In genomic region chr6:41278699-41279405, GRCh38 we compare ENCODE assay signal across 8 cellular contexts. TPM values are rescaled to one million over a fixed set of nuclear protein-coding genes. Genes with fewer than 3 reads are reported as not detected.
DNase-seq lines count a peak whose midpoint lies in the region; ATAC-seq lines count a peak whose summit lies in the region.

No MANE protein-coding gene starts in this region.

- no peak overlapping the region for H3K4me3 Mint-ChIP-seq in CD4-positive, alpha-beta memory T cell

- POLR2A ChIA-PET in CD4-positive, alpha-beta memory T cell (lab: Charles Lee; ENCODE audit: partially characterized antibody) = interaction anchor here (0.9 kb wide), 1 partner anchor 20 kb away, joined by 3 read pairs; no protein-coding TSS in a partner anchor

- no peak overlapping the region for H3K27ac ChIP-seq in CD4-positive, alpha-beta memory T cell (ENCODE audit: low read depth, low read length)

- no peaks in the 10 kb centered on the region for H3K36me3 Mint-ChIP-seq in CD4-positive, alpha-beta memory T cell

- DNase-seq in CD4-positive, alpha-beta memory T cell = peak; percentile 55 to 67 (median 60)
- DNase-seq in HT-29 (ENCODE audit: low spot score) (peak; percentile 77), NOMO-1 treated with dmso at 0.1 percent for 144 hours (lab: John Stamatoyannopoulos, UW; ENCODE audit: unreplicated experiment) (peak; percentile 40), fibroblast of peridontal ligament (ENCODE audit: extremely low read depth) (peak; percentile 12), posterior vena cava (ENCODE audit: low spot score) (peak; percentile 71), T1000 (lab: John Stamatoyannopoulos, UW) (no peak)
- peak; percentile 12 to 38 (median 27) for DNase-seq in activated CD8-positive, alpha-beta memory T cell treated with anti-CD3 and anti-CD28 coated beads for 48 hours (ENCODE audit: low read depth in 2 of 3, low spot score in 2 of 3)

- H3K9me3 ChIP-seq in CD4-positive, alpha-beta memory T cell (ENCODE audit: control insufficient read depth in 1 of 2, low read length in 2 of 2) = no peaks in the 10 kb centered on the region

- H3K4me1 ChIP-seq in CD4-positive, alpha-beta memory T cell (ENCODE audit: insufficient read depth, low read length) = peaks cover 10% of the 10 kb centered on the region

- peaks cover 4 to 9% (median 8%) of the 10 kb centered on the region in 4 donors for H3K4me1 Mint-ChIP-seq in CD4-positive, alpha-beta memory T cell

- H3K27me3 ChIP-seq in CD4-positive, alpha-beta memory T cell (ENCODE audit: insufficient read depth, low read length) = no peaks in the 10 kb centered on the region

- intact Hi-C loops in CD4-positive, alpha-beta memory T cell (cut with micrococcal nuclease) = loop anchor here (1.0 kb wide), 1 partner anchor 39 kb away; no protein-coding TSS in a partner anchor
- intact Hi-C loops in posterior vena cava (cut with DNase I) = no loop called here

- CTCF ChIA-PET in CD4-positive, alpha-beta memory T cell (lab: Charles Lee; ENCODE audit: partially characterized antibody) = interaction anchor here (0.7 to 2.8 kb wide), 12 partner anchors 20 to 888 kb away, joined by 3 to 14 read pairs (median 4); partner anchors contain the start of gene TREML2

- no peaks in the 10 kb centered on the region for H3K36me3 ChIP-seq in CD4-positive, alpha-beta memory T cell (ENCODE audit: insufficient read depth, low read length)

- peaks cover 10% of the 10 kb centered on the region in 2 donors for H3K27me3 Mint-ChIP-seq in CD4-positive, alpha-beta memory T cell

- peak overlapping the region in 2 of 7 donors; percentile 32 to 59 for H3K27ac Mint-ChIP-seq in CD4-positive, alpha-beta memory T cell

- H3K4me3 ChIP-seq in CD4-positive, alpha-beta memory T cell (ENCODE audit: low read length in 2 of 2) = no peak overlapping the region

- ATAC-seq in HG02571 (IDR thresholded peaks at IDR 0.05; ENCODE audit: unreplicated experiment) = no peak

- H3K9me3 Mint-ChIP-seq in CD4-positive, alpha-beta memory T cell = peaks cover 0 to 2% (median 0%) of the 10 kb centered on the region in 8 donors

RNA-seq across cellular contexts. Expression of gene TREM1, which starts 7.6 kb away (rescaled TPM):
- total RNA-seq in CD4-positive, alpha-beta memory T cell = not detected
- not detected for polyA plus RNA-seq in CD4-positive, alpha-beta memory T cell
- 0.18 TPM in 1 of 2 replicates, not detected in the other for total RNA-seq in HT-29 (2014; rRNA removed; shearing (Covaris generic))
- 1 to 10 TPM; 3.8 to 4.0 TPM for total RNA-seq in posterior vena cava

RNA-seq across cellular contexts. Expression of gene TREML4, which starts 50.7 kb away (rescaled TPM):
- total RNA-seq in CD4-positive, alpha-beta memory T cell = not detected
- not detected for polyA plus RNA-seq in CD4-positive, alpha-beta memory T cell
- total RNA-seq in HT-29 (2014; rRNA removed; shearing (Covaris generic)) = not detected in 2 replicates
- total RNA-seq in posterior vena cava = under 1 TPM in 1 of 2 donors, not detected in 1; 0.14 TPM

RNA-seq across cellular contexts. Expression of gene NCR2, which starts 56.6 kb away (rescaled TPM):
- total RNA-seq in CD4-positive, alpha-beta memory T cell = not detected
- not detected for polyA plus RNA-seq in CD4-positive, alpha-beta memory T cell
- total RNA-seq in HT-29 (2014; rRNA removed; shearing (Covaris generic)) = not detected in 2 replicates
- total RNA-seq in posterior vena cava = not detected
